In genomic region chr9:129989362-129989708, GRCh38 we compare ENCODE assay signal across 1 cellular context.
TF ChIP-seq lines count a peak whose summit lies in the region.

No MANE protein-coding gene starts in this region.

TF ChIP-seq in IMR-90, 13 proteins besides CTCF, POLR2A, EP300 and RAD21 (continued from another document):
- TF ChIP-seq ELK1 (IDR thresholded peaks at IDR 0.05; ENCODE audit: borderline replicate concordance, low read depth, low read length), result no peak
- TF ChIP-seq MAZ (IDR thresholded peaks at IDR 0.05; ENCODE audit: borderline replicate concordance, low read depth, low read length), result no peak
- no peak for TF ChIP-seq RFX5 (IDR thresholded peaks at IDR 0.05; ENCODE audit: low read depth, low read length)
- TF ChIP-seq FOS (IDR thresholded peaks at IDR 0.05; ENCODE audit: low read depth, low read length), result no peak
- no peak for TF ChIP-seq SMC3 (IDR thresholded peaks at IDR 0.05; ENCODE audit: low read depth, low read length)
- TF ChIP-seq CEBPB (IDR thresholded peaks at IDR 0.05; ENCODE audit: low read depth, low read length), result no peak
